21 cellular contexts compared by ENCODE assay signal in genomic region chr21:45467221-45467779, GRCh38.
DNase-seq lines count a peak whose midpoint lies in the region; ATAC-seq and TF ChIP-seq lines count a peak whose summit lies in the region.
"Had no signal": no experiment of that assay in that cellular context is flagged by ENCODE, and none has a peak within 500 bp of the region (broad histone marks: within the 10 kb centered on the region; RNA-seq: fewer than 3 reads in every experiment).

No MANE protein-coding gene starts in this region.

- peaks cover 17% of the 10 kb centered on the region for H3K4me1 Mint-ChIP-seq in stimulated activated naive CD8-positive, alpha-beta T cell treated with anti-CD3 and anti-CD28 coated beads, Interleukin-15, amount 100 ng/mL, for 72 hours
- H3K4me1 Mint-ChIP-seq: central memory CD8-positive, alpha-beta T cell; natural killer cell had no signal

- peaks cover 17% of the 10 kb centered on the region for H3K27me3 Mint-ChIP-seq in stimulated activated naive CD8-positive, alpha-beta T cell treated with anti-CD3 and anti-CD28 coated beads, Interleukin-15, amount 100 ng/mL, for 72 hours
- H3K27me3 Mint-ChIP-seq: activated CD8-positive, alpha-beta T cell treated with anti-CD3 and anti-CD28 coated beads for 36 hours had no signal

- H3K27me3 ChIP-seq in GM23248 (replicated peaks; ENCODE audit: insufficient read depth) (no peaks in the 10 kb centered on the region), left ventricle myocardium inferior (ENCODE audit: low read depth) (no peaks in the 10 kb centered on the region)

- no peaks in the 10 kb centered on the region for H3K9me3 ChIP-seq in GM23248 (ENCODE audit: low read depth)
- peaks cover 3% of the 10 kb centered on the region for H3K9me3 ChIP-seq in left ventricle myocardium inferior (replicated peaks)
- H3K9me3 ChIP-seq: Caco-2 had no signal

- POLR2A ChIA-PET in RWPE1 (lab: Yijun Ruan, JAX; ENCODE audit: low non-redundant PET): no interaction called here

- ATAC-seq in GM18868 (IDR thresholded peaks at IDR 0.05; ENCODE audit: unreplicated experiment): no peak
- no peak for ATAC-seq in stimulated activated naive CD8-positive, alpha-beta T cell treated with anti-CD3 and anti-CD28 coated beads, Interleukin-15, amount 100 ng/mL, for 72 hours
- ATAC-seq: activated CD8-positive, alpha-beta T cell treated with anti-CD3 and anti-CD28 coated beads for 36 hours; GM12878; left lung; natural killer cell had no signal

- 85 to 91% methylated on average over 22 to 24 of the region's 25 CpGs for WGBS in GM23248 (ENCODE audit: low coverage in 1 of 2, low lambda C conversion rate in 2 of 2, missing lambda C conversion rate in 2 of 2), 2 experiments

- H3K27ac Mint-ChIP-seq in stimulated activated naive CD8-positive, alpha-beta T cell treated with anti-CD3 and anti-CD28 coated beads, Interleukin-15, amount 100 ng/mL, for 72 hours: no peak overlapping the region
- H3K27ac Mint-ChIP-seq: activated CD8-positive, alpha-beta T cell treated with anti-CD3 and anti-CD28 coated beads for 36 hours; activated naive CD8-positive, alpha-beta T cell treated with anti-CD3 and anti-CD28 coated beads, Interleukin-2, amount 10 ng/mL, durations not matched to agents 7 days and 5 days; natural killer cell had no signal

- peaks cover 24% of the 10 kb centered on the region for H3F3A ChIP-seq in GM23248 (ENCODE audit: insufficient read depth)

- no peak for TF ChIP-seq CTCF in RWPE1 (conservative IDR thresholded peaks at IDR 0.05; ENCODE audit: low read depth)
- no peak for TF ChIP-seq CTCF in left ventricle myocardium inferior (IDR thresholded peaks at IDR 0.05; ENCODE audit: borderline replicate concordance)

- no peaks in the 10 kb centered on the region for H3K79me2 ChIP-seq in GM23248 (ENCODE audit: insufficient read depth)

- H3K4me1 ChIP-seq in GM23248 (ENCODE audit: insufficient read depth) (peaks cover 24% of the 10 kb centered on the region), left ventricle myocardium inferior (peaks cover 34% of the 10 kb centered on the region)

- CTCF ChIA-PET in RWPE1 (lab: Yijun Ruan, JAX): no interaction called here

- no peak overlapping the region for H3K9ac ChIP-seq in GM23248

- no peak overlapping the region for H3K4me2 ChIP-seq in GM23248 (ENCODE audit: unreplicated experiment)
- H3K4me2 ChIP-seq: PC-9 had no signal

- no peak overlapping the region for H3K4me3 Mint-ChIP-seq in stimulated activated naive CD8-positive, alpha-beta T cell treated with anti-CD3 and anti-CD28 coated beads, Interleukin-15, amount 100 ng/mL, for 72 hours
- H3K4me3 Mint-ChIP-seq: activated CD8-positive, alpha-beta T cell treated with anti-CD3 and anti-CD28 coated beads for 36 hours; activated naive CD8-positive, alpha-beta T cell treated with anti-CD3 and anti-CD28 coated beads, Interleukin-2, amount 10 ng/mL, durations not matched to agents 7 days and 5 days; central memory CD8-positive, alpha-beta T cell; natural killer cell had no signal

- no peaks in the 10 kb centered on the region for H3K9me2 ChIP-seq in GM23248 (ENCODE audit: insufficient read depth)

- H3K4me3 ChIP-seq in GM23248 (no peak overlapping the region), left ventricle myocardium inferior (no peak overlapping the region)
- H3K4me3 ChIP-seq: GM12878, left lung, PC-9 had no signal

- DNase-seq in GM23248 (peak; percentile 12), RWPE1 (ENCODE audit: low spot score) (peak; percentile 36), left ventricle myocardium inferior (peak; percentile 13), renal cortical epithelial cell (ENCODE audit: low read depth) (peak; percentile 45), DMS153 (lab: John Stamatoyannopoulos, UW) (no peak), dermis blood vessel endothelial cell (no peak)
- DNase-seq in stimulated activated naive CD8-positive, alpha-beta T cell treated with anti-CD3 and anti-CD28 coated beads, Interleukin-15, amount 100 ng/mL, for 72 hours: no peak
- DNase-seq: activated CD8-positive, alpha-beta T cell treated with anti-CD3 and anti-CD28 coated beads for 36 hours; activated naive CD8-positive, alpha-beta T cell treated with anti-CD3 and anti-CD28 coated beads, Interleukin-2, amount 10 ng/mL, durations not matched to agents 7 days and 5 days; activated T-cell treated with anti-CD3 and anti-CD28 coated beads, Interleukin-2, amount 50 U/mL, for 48 hours; Caco-2; H7; natural killer cell; NCI-H1694; NCI-H510A treated with DMSO at 0.1 percent for 48 hours; PC-9; stimulated activated CD4-positive, alpha-beta T cell treated with anti-CD3 and anti-CD28 coated beads, Interleukin-1b, Interleukin-23, amount 100 ng/mL, for 48 hours had no signal

- no peaks in the 10 kb centered on the region for H4K20me1 ChIP-seq in GM23248 (ENCODE audit: insufficient read depth)

- in situ Hi-C loops in GM23248 (cut with MboI): no loop called here

- H3K27ac ChIP-seq in GM23248 (no peak overlapping the region), RWPE1 (peak overlapping the region; percentile 3; the same call in 1 of the 2 replicates), left ventricle myocardium inferior (replicated peaks) (no peak overlapping the region)
- H3K27ac ChIP-seq: left lung, PC-9 had no signal

- H3K36me3 ChIP-seq in GM23248 (ENCODE audit: low read depth) (no peaks in the 10 kb centered on the region), left ventricle myocardium inferior (peaks cover 9% of the 10 kb centered on the region)

- no peak overlapping the region for H2AFZ ChIP-seq in GM23248
- H2AFZ ChIP-seq: PC-9 had no signal

- no peaks in the 10 kb centered on the region for H3K9me3 Mint-ChIP-seq in stimulated activated naive CD8-positive, alpha-beta T cell treated with anti-CD3 and anti-CD28 coated beads, Interleukin-15, amount 100 ng/mL, for 72 hours
- H3K9me3 Mint-ChIP-seq: activated naive CD8-positive, alpha-beta T cell treated with anti-CD3 and anti-CD28 coated beads, Interleukin-2, amount 10 ng/mL, durations not matched to agents 7 days and 5 days; central memory CD8-positive, alpha-beta T cell; natural killer cell had no signal

- intact Hi-C loops in left ventricle myocardium inferior (cut with micrococcal nuclease): no loop called here

Comparison
In these comparisons a context has a peak if more than half of its experiments do, and no peak if none do; other contexts are left out.
1. DNase-seq: peak in GM23248 (single experiment), RWPE1 (single experiment), left ventricle myocardium inferior (single experiment) and renal cortical epithelial cell (single experiment); none in stimulated activated naive CD8-positive, alpha-beta T cell treated with anti-CD3 and anti-CD28 coated beads, Interleukin-15, amount 100 ng/mL, for 72 hours (0 of 2), DMS153 (single experiment) and dermis blood vessel endothelial cell (single experiment).